1 cellular context compared by ENCODE assay signal in genomic region chr12:33437598-33437997, GRCh38.
TF ChIP-seq lines count a peak whose summit lies in the region.

No MANE protein-coding gene starts in this region.

TF ChIP-seq in K562, 482 proteins besides CTCF, POLR2A, EP300 and RAD21 (continued from another document):
- TF ChIP-seq MLLT1 (IDR thresholded peaks at IDR 0.05) = no peak
- TF ChIP-seq ZFPM2 (CRISPR knock-in tag; IDR thresholded peaks at IDR 0.05) = no peak
- TF ChIP-seq NCOA1 (IDR thresholded peaks at IDR 0.05; ENCODE audit: low read depth) = peak; percentile 49; the same call in 1 of the 2 replicates
- peak; percentile 17; the same call in 1 of the 2 replicates for TF ChIP-seq ATF7 (IDR thresholded peaks at IDR 0.05)
- TF ChIP-seq ATF1 (CRISPR knock-in tag; IDR thresholded peaks at IDR 0.05) = no peak
- TF ChIP-seq ATF1 (tag; IDR thresholded peaks at IDR 0.05) = peak; percentile 62; the same call in 1 of the 2 replicates
- TF ChIP-seq ZNF79 (CRISPR knock-in tag; IDR thresholded peaks at IDR 0.05; ENCODE audit: low read depth) = no peak
- TF ChIP-seq SRF (CRISPR knock-in tag; IDR thresholded peaks at IDR 0.05) = no peak
- TF ChIP-seq TBP (optimal IDR thresholded peaks at IDR 0.05; ENCODE audit: low read depth, low read length) = peak; percentile 25
- TF ChIP-seq CHD4 (IDR thresholded peaks at IDR 0.05; ENCODE audit: insufficient read depth, insufficient replicate concordance, low read depth, low read length, poor library complexity, severe bottlenecking) = no peak
- TF ChIP-seq PHB2 (IDR thresholded peaks at IDR 0.05; ENCODE audit: low read depth) = no peak
- TF ChIP-seq RNF219 (CRISPR knock-in tag; IDR thresholded peaks at IDR 0.05) = no peak
TF ChIP-seq in K562: peak in this region for 6.
